ENCODE assay signal across 25 cellular contexts in the genomic region with DNA sequence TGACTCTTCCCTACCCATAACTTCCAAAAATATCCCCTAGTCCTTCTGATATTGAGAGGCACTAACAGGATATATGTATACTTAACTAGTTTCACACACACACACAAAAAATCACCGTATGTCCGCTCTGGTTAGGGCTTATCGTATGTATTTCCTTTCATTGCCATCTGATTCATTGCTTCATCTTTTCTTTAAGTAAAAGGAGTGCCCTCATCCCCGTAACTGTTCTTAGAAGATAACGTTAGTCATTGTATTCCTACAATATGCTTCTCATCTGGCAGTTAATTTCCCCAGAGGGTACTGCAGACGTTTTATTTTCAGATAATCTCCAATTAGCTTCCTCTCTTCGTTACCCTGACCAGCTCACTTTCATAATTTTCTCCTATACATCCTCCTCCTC.
A peak's percentile ranks its signal among the peaks of the same experiment; 100 is the strongest.
DNase-seq lines count a peak whose midpoint lies in the region; ATAC-seq and TF ChIP-seq lines count a peak whose summit lies in the region.
"Had no signal": no experiment of that assay in that cellular context is flagged by ENCODE, and none has a peak within 500 bp of the region (broad histone marks: within the 10 kb centered on the region; RNA-seq: fewer than 3 reads in every experiment).

No MANE protein-coding gene starts in this region.

- peaks cover 14% of the 10 kb centered on the region for H3K27me3 Mint-ChIP-seq in stimulated activated memory B cell treated with anti-CD40 and anti-IgM and Interleukin-4, amounts not matched to agents 10 μg/mL and 1 μg/mL and 100 μg/mL, for 72 hours

- H3K36me3 Mint-ChIP-seq in stimulated activated memory B cell treated with anti-CD40 and anti-IgM and Interleukin-4, amounts not matched to agents 10 μg/mL and 1 μg/mL and 100 μg/mL, for 72 hours, result no peaks in the 10 kb centered on the region
- H3K36me3 Mint-ChIP-seq in stimulated activated effector memory CD8-positive, alpha-beta T cell treated with anti-CD3 and anti-CD28 coated beads, Interleukin-12 subunit alpha, Interleukin-12 subunit beta, amount 100 ng/mL, for 72 hours, result no peaks in the 10 kb centered on the region
- H3K36me3 Mint-ChIP-seq: CD4-positive, CD25-positive, alpha-beta regulatory T cell; immature natural killer cell had no signal

- H3K27me3 ChIP-seq in OCI-LY3 (ENCODE audit: low read depth, low read length), result no peaks in the 10 kb centered on the region
- H3K27me3 ChIP-seq: cardiac muscle cell, SJCRH30, testis had no signal

- H3K4me3 ChIP-seq in OCI-LY3 (ENCODE audit: low read length), result no peak overlapping the region
- H3K4me3 ChIP-seq: cardiac muscle cell, esophagus squamous epithelium, SJCRH30, testis had no signal

- H3K4me2 ChIP-seq in OCI-LY3 (ENCODE audit: low read length), result peak overlapping the region; percentile 19

- H3K36me3 ChIP-seq in OCI-LY3 (replicated peaks; ENCODE audit: low read depth, low read length), result peaks cover 21% of the 10 kb centered on the region
- H3K36me3 ChIP-seq: cardiac muscle cell, esophagus squamous epithelium, neutrophil, SJCRH30 had no signal

- TF ChIP-seq CTCF in OCI-LY3 (IDR thresholded peaks at IDR 0.05; ENCODE audit: low read depth, low read length), result no peak

- no peak overlapping the region for H3K9ac ChIP-seq in OCI-LY3 (ENCODE audit: low read length)

- no peak overlapping the region for H2AFZ ChIP-seq in OCI-LY3 (ENCODE audit: low read depth, low read length)

- no peak for ATAC-seq in stimulated activated memory B cell treated with anti-CD40 and anti-IgM and Interleukin-4, amounts not matched to agents 10 μg/mL and 1 μg/mL and 100 μg/mL, for 72 hours
- ATAC-seq in GM21360 (IDR thresholded peaks at IDR 0.05; ENCODE audit: unreplicated experiment), result no peak
- no peak for ATAC-seq in stimulated activated effector memory CD8-positive, alpha-beta T cell treated with anti-CD3 and anti-CD28 coated beads, Interleukin-12 subunit alpha, Interleukin-12 subunit beta, amount 100 ng/mL, for 72 hours

- H3K9me3 ChIP-seq in OCI-LY3 (ENCODE audit: insufficient read depth, low read length), result no peaks in the 10 kb centered on the region
- H3K9me3 ChIP-seq: esophagus squamous epithelium, neutrophil, SJCRH30, testis had no signal

- no peaks in the 10 kb centered on the region for H3K9me3 Mint-ChIP-seq in stimulated activated memory B cell treated with anti-CD40 and anti-IgM and Interleukin-4, amounts not matched to agents 10 μg/mL and 1 μg/mL and 100 μg/mL, for 72 hours
- H3K9me3 Mint-ChIP-seq in stimulated activated effector memory CD8-positive, alpha-beta T cell treated with anti-CD3 and anti-CD28 coated beads, Interleukin-12 subunit alpha, Interleukin-12 subunit beta, amount 100 ng/mL, for 72 hours, result no peaks in the 10 kb centered on the region
- H3K9me3 Mint-ChIP-seq: T-helper 2 cell treated with Interferon-gamma antibody and Interleukin-4, amounts not matched to agents 5 μg/mL and 100 μg/mL, for 36 hours had no signal

- peaks cover 66% of the 10 kb centered on the region for H3K4me1 Mint-ChIP-seq in stimulated activated memory B cell treated with anti-CD40 and anti-IgM and Interleukin-4, amounts not matched to agents 10 μg/mL and 1 μg/mL and 100 μg/mL, for 72 hours
- no peaks in the 10 kb centered on the region for H3K4me1 Mint-ChIP-seq in stimulated activated effector memory CD8-positive, alpha-beta T cell treated with anti-CD3 and anti-CD28 coated beads, Interleukin-12 subunit alpha, Interleukin-12 subunit beta, amount 100 ng/mL, for 72 hours

- peaks cover 43% of the 10 kb centered on the region for H4K20me1 ChIP-seq in OCI-LY3 (ENCODE audit: insufficient read depth, low read length)

- H3K27ac Mint-ChIP-seq in stimulated activated memory B cell treated with anti-CD40 and anti-IgM and Interleukin-4, amounts not matched to agents 10 μg/mL and 1 μg/mL and 100 μg/mL, for 72 hours, result peak overlapping the region; percentile 4
- no peak overlapping the region for H3K27ac Mint-ChIP-seq in stimulated activated effector memory CD8-positive, alpha-beta T cell treated with anti-CD3 and anti-CD28 coated beads, Interleukin-12 subunit alpha, Interleukin-12 subunit beta, amount 100 ng/mL, for 72 hours
- H3K27ac Mint-ChIP-seq: CD4-positive, CD25-positive, alpha-beta regulatory T cell; immature natural killer cell; T-helper 2 cell treated with Interferon-gamma antibody and Interleukin-4, amounts not matched to agents 5 μg/mL and 100 μg/mL, for 36 hours had no signal

- H3K79me2 ChIP-seq in OCI-LY3 (ENCODE audit: low read length), result peaks cover 100% of the 10 kb centered on the region

- H3K27ac ChIP-seq in OCI-LY3 (ENCODE audit: low read length) (no peak overlapping the region), angular gyrus (ENCODE audit: low read depth, low read length) (peak overlapping the region; percentile 8)
- H3K27ac ChIP-seq: cardiac muscle cell, esophagus squamous epithelium, HL-60, neutrophil, SJCRH30, testis had no signal

- H3K4me3 Mint-ChIP-seq in stimulated activated memory B cell treated with anti-CD40 and anti-IgM and Interleukin-4, amounts not matched to agents 10 μg/mL and 1 μg/mL and 100 μg/mL, for 72 hours, result no peak overlapping the region
- no peak overlapping the region for H3K4me3 Mint-ChIP-seq in stimulated activated effector memory CD8-positive, alpha-beta T cell treated with anti-CD3 and anti-CD28 coated beads, Interleukin-12 subunit alpha, Interleukin-12 subunit beta, amount 100 ng/mL, for 72 hours
- H3K4me3 Mint-ChIP-seq: CD4-positive, CD25-positive, alpha-beta regulatory T cell; immature natural killer cell; T-helper 2 cell treated with Interferon-gamma antibody and Interleukin-4, amounts not matched to agents 5 μg/mL and 100 μg/mL, for 36 hours had no signal

- H3K4me1 ChIP-seq in OCI-LY3 (ENCODE audit: low read length), result peaks cover 89% of the 10 kb centered on the region
- H3K4me1 ChIP-seq: testis had no signal

- DNase-seq in NCI-H526 treated with DMSO at 0.1 percent for 48 hours (lab: John Stamatoyannopoulos, UW) (peak; percentile 57), NCI-H526 (lab: John Stamatoyannopoulos, UW) (no peak), hepatic stellate cell (ENCODE audit: low spot score) (no peak)
- no peak for DNase-seq in stimulated activated effector memory CD8-positive, alpha-beta T cell treated with anti-CD3 and anti-CD28 coated beads, Interleukin-12 subunit alpha, Interleukin-12 subunit beta, amount 100 ng/mL, for 72 hours (ENCODE audit: low spot score in 2 of 2)
- DNase-seq: activated CD4-positive, alpha-beta T cell treated with anti-CD3 and anti-CD28 coated beads for 4 hours; activated effector memory CD4-positive, alpha-beta T cell treated with Interleukin-2 at 50 U/mL for 16 hours; CD4-positive, CD25-positive, alpha-beta regulatory T cell; DMS79 treated with DMSO at 0.1 percent for 48 hours; esophagus squamous epithelium; HCEC 1CT; head of caudate nucleus; immature natural killer cell; NCI-H187; SJCRH30; stimulated activated CD4-positive, alpha-beta T cell treated with anti-CD3 and anti-CD28 coated beads, Interleukin-12 subunit alpha, Interleukin-12 subunit beta, amount 100 ng/mL, for 4 hours; stimulated activated CD8-positive, alpha-beta memory T cell treated with anti-CD3 and anti-CD28 coated beads, Interleukin-4, amount 100 ng/mL, for 48 hours; testis had no signal
